Comparison of ENCODE assay signal across 22 cellular contexts in the genomic region with DNA sequence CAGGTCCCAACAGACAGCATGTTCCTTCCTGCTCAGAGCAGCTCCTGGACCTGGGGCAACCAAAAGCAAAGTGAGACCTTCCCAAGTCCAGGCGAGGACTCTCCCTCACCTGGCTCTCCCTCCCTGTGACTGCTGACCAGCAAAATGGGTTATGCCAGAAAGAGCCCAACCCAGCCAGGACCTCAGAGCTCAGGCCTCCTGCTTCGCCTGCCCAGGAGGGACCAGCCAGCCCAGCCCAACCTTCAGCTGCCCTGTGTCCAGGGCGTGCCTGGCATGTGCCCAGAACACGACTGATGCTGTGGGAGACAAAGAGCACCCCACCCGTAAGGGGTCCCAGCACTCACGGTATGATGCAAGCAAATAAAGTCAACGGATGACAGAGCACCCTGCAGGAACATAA.
"Had no signal": no experiment of that assay in that cellular context is flagged by ENCODE, and none has a peak within 500 bp of the region (broad histone marks: within the 10 kb centered on the region; RNA-seq: fewer than 3 reads in every experiment).

No MANE protein-coding gene starts in this region.

- H3K4me2 ChIP-seq: neural progenitor cell had no signal

- H3K9me3 Mint-ChIP-seq: memory B cell; naive thymus-derived CD8-positive, alpha-beta T cell; nephron; neural progenitor cell; stimulated activated effector memory CD8-positive, alpha-beta T cell treated with anti-CD3 and anti-CD28 coated beads, Interleukin-12 subunit alpha, Interleukin-12 subunit beta, amount 100 ng/mL, for 72 hours; stimulated activated naive CD8-positive, alpha-beta T cell treated with anti-CD3 and anti-CD28 coated beads, Interleukin-15, Interleukin-2, amounts not matched to agents 100 ng/mL and 50 ng/mL, for 24 hours; type B pancreatic cell had no signal

- H3K27ac ChIP-seq: left lung, neural progenitor cell, ovary, spleen, suprapubic skin, thoracic aorta, tibial artery, vagina had no signal

- H3K4me1 Mint-ChIP-seq: memory B cell; stimulated activated effector memory CD8-positive, alpha-beta T cell treated with anti-CD3 and anti-CD28 coated beads, Interleukin-12 subunit alpha, Interleukin-12 subunit beta, amount 100 ng/mL, for 72 hours had no signal

- H2AFZ ChIP-seq: neural progenitor cell had no signal

- H3K27me3 ChIP-seq: neural progenitor cell, ovary, tibial artery, vagina had no signal

- H3K36me3 ChIP-seq: left lung, neural progenitor cell, ovary, spleen, suprapubic skin, thoracic aorta, tibial artery, vagina had no signal

- H3K4me3 ChIP-seq: left lung, neural progenitor cell, ovary, spleen, suprapubic skin, thoracic aorta, tibial artery, vagina had no signal

- H3K27me3 Mint-ChIP-seq: progenitor cell of endocrine pancreas; stimulated activated naive CD8-positive, alpha-beta T cell treated with anti-CD3 and anti-CD28 coated beads, Interleukin-15, Interleukin-2, amounts not matched to agents 100 ng/mL and 50 ng/mL, for 24 hours; type B pancreatic cell had no signal

- H3K4me1 ChIP-seq: left lung, neural progenitor cell, suprapubic skin, tibial artery, vagina had no signal

- H3K36me3 Mint-ChIP-seq: memory B cell; naive thymus-derived CD8-positive, alpha-beta T cell; neural progenitor cell; stimulated activated effector memory CD8-positive, alpha-beta T cell treated with anti-CD3 and anti-CD28 coated beads, Interleukin-12 subunit alpha, Interleukin-12 subunit beta, amount 100 ng/mL, for 72 hours; type B pancreatic cell had no signal

- H3K9me3 ChIP-seq: left lung, ovary, spleen, suprapubic skin, thoracic aorta, tibial artery, vagina had no signal

- H3K27ac Mint-ChIP-seq: memory B cell; stimulated activated effector memory CD8-positive, alpha-beta T cell treated with anti-CD3 and anti-CD28 coated beads, Interleukin-12 subunit alpha, Interleukin-12 subunit beta, amount 100 ng/mL, for 72 hours; stimulated activated naive CD8-positive, alpha-beta T cell treated with anti-CD3 and anti-CD28 coated beads, Interleukin-15, Interleukin-2, amounts not matched to agents 100 ng/mL and 50 ng/mL, for 24 hours; type B pancreatic cell had no signal

- H3K4me3 Mint-ChIP-seq: memory B cell; naive thymus-derived CD8-positive, alpha-beta T cell; nephron; neural progenitor cell; stimulated activated effector memory CD8-positive, alpha-beta T cell treated with anti-CD3 and anti-CD28 coated beads, Interleukin-12 subunit alpha, Interleukin-12 subunit beta, amount 100 ng/mL, for 72 hours; stimulated activated naive CD8-positive, alpha-beta T cell treated with anti-CD3 and anti-CD28 coated beads, Interleukin-15, Interleukin-2, amounts not matched to agents 100 ng/mL and 50 ng/mL, for 24 hours; type B pancreatic cell had no signal

- DNase-seq: hippocampal formation; kidney; left colon; left lung; naive thymus-derived CD8-positive, alpha-beta T cell; ovary; right cardiac atrium; small intestine; spleen; stimulated activated CD4-positive, alpha-beta T cell treated with anti-CD3 and anti-CD28 coated beads, Interleukin-4, amount 100 ng/mL, for 24 hours; stimulated activated naive CD4-positive, alpha-beta T cell; tibial artery had no signal

- H3K9ac ChIP-seq: neural progenitor cell had no signal
